Comparison of ENCODE assay signal across 6 cellular contexts in the genomic region with DNA sequence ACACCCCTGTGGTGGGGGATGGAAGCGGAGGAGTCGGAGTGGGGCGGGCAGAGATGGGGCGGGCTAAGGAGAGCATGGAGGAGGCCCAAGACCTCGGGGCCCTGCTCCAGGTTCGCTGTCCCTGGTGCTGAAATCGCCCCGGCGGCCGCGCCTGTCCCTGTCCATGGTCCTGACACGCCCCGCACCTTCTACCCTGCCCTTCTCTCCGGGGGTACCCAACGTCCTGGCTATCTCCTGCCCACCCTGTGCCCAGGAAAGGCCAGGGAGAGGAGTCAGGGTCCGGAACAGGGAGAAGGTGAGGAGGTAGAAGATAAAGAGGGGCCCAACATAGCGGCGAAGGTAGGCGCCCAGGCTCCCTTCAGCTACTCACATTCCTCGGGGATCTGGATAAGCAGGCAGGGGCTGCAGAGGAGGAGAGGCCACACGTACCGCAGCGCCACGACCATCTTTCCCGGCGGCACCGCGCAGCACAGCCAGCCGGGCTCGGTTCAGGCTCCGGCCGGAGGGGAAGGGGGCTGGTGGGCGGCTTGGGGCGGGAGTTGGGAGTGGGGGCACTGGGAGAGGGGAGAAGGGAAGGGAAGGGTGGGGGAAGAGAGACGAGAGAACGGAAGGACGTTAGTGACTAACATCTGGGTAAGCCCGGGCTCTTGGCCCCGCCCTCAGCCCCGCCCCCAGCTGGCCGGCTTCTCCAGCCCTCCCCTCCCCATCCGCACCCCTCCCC. TPM values are rescaled to one million over a fixed set of nuclear protein-coding genes. Genes with fewer than 3 reads are reported as not detected.
DNase-seq lines count a peak whose midpoint lies in the region; ATAC-seq lines count a peak whose summit lies in the region.

No MANE protein-coding gene starts in this region.

- intact Hi-C loops in Right ventricle myocardium superior (cut with DNase I) = no loop called here

- DNase-seq in HT-29 (ENCODE audit: low spot score) (peak; percentile 52), Right ventricle myocardium superior (peak; percentile 63), NCI-H1092 (lab: John Stamatoyannopoulos, UW) (no peak), A172 (ENCODE audit: low spot score) (no peak)
- DNase-seq in activated CD4-positive, alpha-beta T cell treated with anti-CD3 and anti-CD28 coated beads, Interleukin-2, amount 50 U/mL, for 4 hours = peak; percentile 49 to 57
- peak; percentile 34 to 48 (median 42) for DNase-seq in stimulated activated CD4-positive, alpha-beta T cell treated with anti-CD3 and anti-CD28 coated beads, TNF-alpha, amount 100 ng/mL, for 24 hours (ENCODE audit: low read depth in 3 of 3)

- ATAC-seq in Right ventricle myocardium superior (ENCODE audit: poor library complexity) = peak; percentile 73

RNA-seq across cellular contexts. Expression of gene L1CAM, which starts 10.4 kb away (rescaled TPM):
- total RNA-seq in HT-29 (2014; rRNA removed; shearing (Covaris generic)) = not detected in 2 replicates
- total RNA-seq in Right ventricle myocardium superior = 5.3 TPM
- total RNA-seq in A172 (2014; rRNA removed; shearing (Covaris generic)) = 77.7 and 94.0 TPM in 2 replicates

RNA-seq across cellular contexts. Expression of gene AVPR2, which starts 28.9 kb away (rescaled TPM):
- not detected in 2 replicates for total RNA-seq in HT-29 (2014; rRNA removed; shearing (Covaris generic))
- total RNA-seq in Right ventricle myocardium superior = 4.1 TPM
- 2.0 and 2.6 TPM in 2 replicates for total RNA-seq in A172 (2014; rRNA removed; shearing (Covaris generic))

RNA-seq across cellular contexts. Expression of gene PDZD4, which starts 45.2 kb away (rescaled TPM):
- total RNA-seq in HT-29 (2014; rRNA removed; shearing (Covaris generic)) = 0.33 TPM in 1 of 2 replicates, not detected in the other
- 2.6 TPM for total RNA-seq in Right ventricle myocardium superior
- total RNA-seq in A172 (2014; rRNA removed; shearing (Covaris generic)) = 8.2 and 10.5 TPM in 2 replicates

RNA-seq across cellular contexts. Expression of gene ARHGAP4, which starts 50.5 kb away (rescaled TPM):
- 3.4 and 6.5 TPM in 2 replicates for total RNA-seq in HT-29 (2014; rRNA removed; shearing (Covaris generic))
- total RNA-seq in Right ventricle myocardium superior = 10.3 TPM
- total RNA-seq in A172 (2014; rRNA removed; shearing (Covaris generic)) = 1.3 and 5.3 TPM in 2 replicates

RNA-seq across cellular contexts. Expression of gene NAA10, which starts 59.3 kb away (rescaled TPM):
- total RNA-seq in HT-29 (2014; rRNA removed; shearing (Covaris generic)) = 304 and 321 TPM in 2 replicates
- total RNA-seq in Right ventricle myocardium superior = 70.4 TPM
- 210 and 249 TPM in 2 replicates for total RNA-seq in A172 (2014; rRNA removed; shearing (Covaris generic))

Comparison
In these comparisons a context has a peak if more than half of its experiments do, and no peak if none do; other contexts are left out.
1. DNase-seq: peak in HT-29 (single experiment), activated CD4-positive, alpha-beta T cell treated with anti-CD3 and anti-CD28 coated beads, Interleukin-2, amount 50 U/mL, for 4 hours (2 of 2), Right ventricle myocardium superior (single experiment) and stimulated activated CD4-positive, alpha-beta T cell treated with anti-CD3 and anti-CD28 coated beads, TNF-alpha, amount 100 ng/mL, for 24 hours (3 of 3); none in NCI-H1092 (single experiment) and A172 (single experiment).
2. RNA of gene L1CAM, which starts 10.4 kb away (total RNA-seq): 77.7 to 94.0 TPM in A172; 5.3 TPM in Right ventricle myocardium superior (single experiment) and not detected in HT-29; every median in the first group is over 10 times any median in the second.